ENCODE assay signal across 18 cellular contexts in genomic region chr12:130572553-130572952, GRCh38.
DNase-seq lines count a peak whose midpoint lies in the region; ATAC-seq, FAIRE-seq and TF ChIP-seq lines count a peak whose summit lies in the region.
"Had no signal": no experiment of that assay in that cellular context is flagged by ENCODE, and none has a peak within 500 bp of the region (broad histone marks: within the 10 kb centered on the region; RNA-seq: fewer than 3 reads in every experiment).

No MANE protein-coding gene starts in this region.

- no peak overlapping the region for H3K4me3 ChIP-seq in BLaER1 treated with 17β-estradiol and CSF1 and Interleukin-3, amounts not matched to agents 10 nM and 100 nM
- no peak overlapping the region for H3K4me3 ChIP-seq in DND-41 (ENCODE audit: low read depth in 1 of 2, low read length in 2 of 2)
- H3K4me3 ChIP-seq in small intestine (ENCODE audit: low read depth in 1 of 2, low read length in 2 of 2): no peak overlapping the region

- no peaks in the 10 kb centered on the region for H3K36me3 Mint-ChIP-seq in neural crest cell (ENCODE audit: low read depth)
- H3K36me3 Mint-ChIP-seq in activated naive CD4-positive, alpha-beta T cell treated with anti-CD3 and anti-CD28 coated beads, Interleukin-2, amount 50 U/mL, for 72 hours: no peaks in the 10 kb centered on the region
- H3K36me3 Mint-ChIP-seq: CD14-positive monocyte had no signal

- H3K4me1 ChIP-seq in BLaER1 treated with 17β-estradiol and CSF1 and Interleukin-3, amounts not matched to agents 10 nM and 100 nM: peaks cover 34 to 94% (median 83%) of the 10 kb centered on the region in 10 experiments
- peaks cover 35% of the 10 kb centered on the region for H3K4me1 ChIP-seq in DND-41 (ENCODE audit: insufficient read depth, low read length)
- no peaks in the 10 kb centered on the region for H3K4me1 ChIP-seq in small intestine (ENCODE audit: control insufficient read depth in 2 of 2, insufficient read depth in 1 of 2, low read depth in 1 of 2, low read length in 1 of 2)
- H3K4me1 ChIP-seq: Caco-2 had no signal

- no peak for FAIRE-seq in small intestine (lab: Jason Lieb, UNC)
- FAIRE-seq: G401.6, GM12891, HTR-8/SVneo had no signal

- peak overlapping the region; percentile 36 for H3K27ac Mint-ChIP-seq in neural crest cell (ENCODE audit: unreplicated experiment)
- no peak overlapping the region for H3K27ac Mint-ChIP-seq in activated naive CD4-positive, alpha-beta T cell treated with anti-CD3 and anti-CD28 coated beads, Interleukin-2, amount 50 U/mL, for 72 hours
- H3K27ac Mint-ChIP-seq: CD14-positive monocyte; T-helper 1 cell treated with Interleukin-12 subunit alpha and Interleukin-12 subunit beta and Interleukin-4 antibody, amounts not matched to agents 30 μg/mL and 1 μg/mL, for 36 hours had no signal

- ATAC-seq in DND-41 (ENCODE audit: insufficient read depth, low read depth) (no peak), SK-N-SH treated with all-trans-retinoic acid at 6 μM for 48 hours (no peak; the same call in 2 of the 3 replicates)
- ATAC-seq in activated naive CD4-positive, alpha-beta T cell treated with anti-CD3 and anti-CD28 coated beads, Interleukin-2, amount 50 U/mL, for 72 hours: no peak
- ATAC-seq: HCT116, Panc1, Right ventricle myocardium inferior had no signal

- H3K4me3 Mint-ChIP-seq in neural crest cell: no peak overlapping the region
- H3K4me3 Mint-ChIP-seq: CD14-positive monocyte; T-helper 1 cell treated with Interleukin-12 subunit alpha and Interleukin-12 subunit beta and Interleukin-4 antibody, amounts not matched to agents 30 μg/mL and 1 μg/mL, for 36 hours had no signal

- no peaks in the 10 kb centered on the region for H3K36me3 ChIP-seq in BLaER1 treated with 17β-estradiol and CSF1 and Interleukin-3, amounts not matched to agents 10 nM and 100 nM
- H3K36me3 ChIP-seq in DND-41 (ENCODE audit: insufficient read depth, low read length): no peaks in the 10 kb centered on the region
- no peaks in the 10 kb centered on the region for H3K36me3 ChIP-seq in small intestine (ENCODE audit: control insufficient read depth in 2 of 2, insufficient read depth in 2 of 2, low read length in 2 of 2)

- H3K9me3 ChIP-seq in BLaER1 treated with 17β-estradiol and CSF1 and Interleukin-3, amounts not matched to agents 10 nM and 100 nM (replicated peaks in 1 of 11): peaks cover 0 to 4% (median 0%) of the 10 kb centered on the region in 11 experiments; a peak in 1 of 22 replicates
- no peaks in the 10 kb centered on the region for H3K9me3 ChIP-seq in DND-41 (ENCODE audit: insufficient read depth, low read length, severe bottlenecking)
- no peaks in the 10 kb centered on the region for H3K9me3 ChIP-seq in small intestine (ENCODE audit: control insufficient read depth, low read depth)
- H3K9me3 ChIP-seq: Caco-2 had no signal

- 68 to 74% (median 70%) methylated on average over 11 of the region's 11 CpGs for WGBS in small intestine, 3 donors

- H3K79me2 ChIP-seq in DND-41 (ENCODE audit: insufficient read depth, low read length): no peaks in the 10 kb centered on the region

- H3K9me3 Mint-ChIP-seq in neural crest cell: no peaks in the 10 kb centered on the region
- no peaks in the 10 kb centered on the region for H3K9me3 Mint-ChIP-seq in activated naive CD4-positive, alpha-beta T cell treated with anti-CD3 and anti-CD28 coated beads, Interleukin-2, amount 50 U/mL, for 72 hours
- H3K9me3 Mint-ChIP-seq: T-helper 1 cell treated with Interleukin-12 subunit alpha and Interleukin-12 subunit beta and Interleukin-4 antibody, amounts not matched to agents 30 μg/mL and 1 μg/mL, for 36 hours had no signal

- peaks cover 0 to 10% (median 0%) of the 10 kb centered on the region in 11 experiments; a peak in 6 of 22 replicates for H4K20me1 ChIP-seq in BLaER1 treated with 17β-estradiol and CSF1 and Interleukin-3, amounts not matched to agents 10 nM and 100 nM
- H4K20me1 ChIP-seq in DND-41 (ENCODE audit: insufficient read depth, low read length): no peaks in the 10 kb centered on the region

- TF ChIP-seq CTCF in DND-41 (IDR thresholded peaks at IDR 0.05; ENCODE audit: borderline replicate concordance, extremely low read depth, low read length, poor library complexity, severe bottlenecking) (no peak), neural crest cell (conservative IDR thresholded peaks at IDR 0.05) (no peak)

- no peak overlapping the region for H2AFZ ChIP-seq in DND-41 (ENCODE audit: low read depth, low read length)

- DNase-seq in DND-41: no peak
- no peak for DNase-seq in neural crest cell (ENCODE audit: low read depth, low spot score)
- no peak for DNase-seq in small intestine
- DNase-seq in activated naive CD4-positive, alpha-beta T cell treated with anti-CD3 and anti-CD28 coated beads, Interleukin-2, amount 50 U/mL, for 72 hours (ENCODE audit: low spot score in 2 of 2): no peak
- no peak for DNase-seq in GM19238 (ENCODE audit: insufficient read length, low spot score)
- DNase-seq: Caco-2, NCI-H1092 treated with DMSO at 0.1 percent for 48 hours, NCI-H774 had no signal

- 0 out of 22 replicates have a peak overlapping the region, but pooled peaks of 1 of the 11 experiments have one; percentile 33 for H3K9ac ChIP-seq in BLaER1 treated with 17β-estradiol and CSF1 and Interleukin-3, amounts not matched to agents 10 nM and 100 nM
- H3K9ac ChIP-seq in DND-41 (ENCODE audit: low read depth, low read length): no peak overlapping the region

- H3K27me3 ChIP-seq in BLaER1 treated with 17β-estradiol and CSF1 and Interleukin-3, amounts not matched to agents 10 nM and 100 nM: peaks cover 0 to 18% (median 9%) of the 10 kb centered on the region in 11 experiments; a peak in 9 of 22 replicates
- no peaks in the 10 kb centered on the region for H3K27me3 ChIP-seq in DND-41 (ENCODE audit: insufficient read depth, low read length, poor library complexity)
- H3K27me3 ChIP-seq in small intestine (ENCODE audit: control insufficient read depth in 2 of 2, insufficient read depth in 2 of 2, low read length in 2 of 2): no peaks in the 10 kb centered on the region

- no peaks in the 10 kb centered on the region for H3K27me3 Mint-ChIP-seq in neural crest cell (ENCODE audit: low read depth)

- H3K4me2 ChIP-seq in BLaER1 treated with 17β-estradiol and CSF1 and Interleukin-3, amounts not matched to agents 10 nM and 100 nM: peak overlapping the region in 10 of 11 experiments; percentile 38 to 87 (median 76); a peak in 19 of 22 replicates
- H3K4me2 ChIP-seq in DND-41 (ENCODE audit: insufficient read depth, low read length): no peak overlapping the region

- H3K27ac ChIP-seq in BLaER1 treated with 17β-estradiol and CSF1 and Interleukin-3, amounts not matched to agents 10 nM and 100 nM: no peak overlapping the region
- 0 out of 2 replicates have a peak overlapping the region, but pooled peaks have one; percentile 12 for H3K27ac ChIP-seq in DND-41 (ENCODE audit: low read length)
- no peak overlapping the region for H3K27ac ChIP-seq in small intestine (ENCODE audit: low read depth in 1 of 2, low read length in 1 of 2)

- H3K4me1 Mint-ChIP-seq in neural crest cell: no peaks in the 10 kb centered on the region

TF ChIP-seq in SK-N-SH treated with all-trans-retinoic acid at 6 μM for 48 hours, 23 proteins besides CTCF, POLR2A, EP300 and RAD21:
- TF ChIP-seq OSR1 (CRISPR knock-in tag; IDR thresholded peaks at IDR 0.05): no peak
- TF ChIP-seq TCF4 (CRISPR knock-in tag; IDR thresholded peaks at IDR 0.05; ENCODE audit: borderline replicate concordance): 0 out of 2 replicates have a peak, but pooled peaks have one; percentile 11
TF ChIP-seq in SK-N-SH treated with all-trans-retinoic acid at 6 μM for 48 hours: peak in this region for 1.
